25 cellular contexts compared by ENCODE assay signal in genomic region chr6:125380474-125380873, GRCh38.
DNase-seq lines count a peak whose midpoint lies in the region; ATAC-seq, FAIRE-seq and TF ChIP-seq lines count a peak whose summit lies in the region.
"Had no signal": no experiment of that assay in that cellular context is flagged by ENCODE, and none has a peak within 500 bp of the region (broad histone marks: within the 10 kb centered on the region; RNA-seq: fewer than 3 reads in every experiment).

No MANE protein-coding gene starts in this region.

- H3K27me3 ChIP-seq in IMR-90 (ENCODE audit: control insufficient read depth, insufficient read depth, low read length): peaks cover 6% of the 10 kb centered on the region; the same call in 1 of the 2 replicates
- no peaks in the 10 kb centered on the region for H3K27me3 ChIP-seq in H1 (replicated peaks in 1 of 4; ENCODE audit: control insufficient read depth in 3 of 4, extremely low read depth in 1 of 4, insufficient read depth in 3 of 4, low read length in 3 of 4)
- peaks cover 7 to 26% of the 10 kb centered on the region in 2 experiments for H3K27me3 ChIP-seq in endothelial cell of umbilical vein (ENCODE audit: control insufficient read depth in 2 of 2, insufficient read depth in 2 of 2, low read length in 2 of 2)
- no peaks in the 10 kb centered on the region for H3K27me3 ChIP-seq in esophagus muscularis mucosa
- H3K27me3 ChIP-seq: BLaER1 treated with 17β-estradiol and CSF1 and Interleukin-3, amounts not matched to agents 10 nM and 100 nM had no signal

- H3K79me1 ChIP-seq in IMR-90 (ENCODE audit: low read depth in 1 of 2, low read length in 2 of 2) (no peaks in the 10 kb centered on the region), H1 (ENCODE audit: low read depth, low read length) (no peaks in the 10 kb centered on the region)

- H4K8ac ChIP-seq in IMR-90 (ENCODE audit: low read depth in 2 of 2, low read length in 2 of 2) (no peak overlapping the region), H1 (ENCODE audit: extremely low read depth, insufficient read depth, low read length) (no peak overlapping the region)

- 55% methylated on average over 5 of the region's 5 CpGs for WGBS in A549 (ENCODE audit: missing lambda C conversion rate)
- 60% methylated on average over 1 of the region's 5 CpGs; no CpG with 5 or more reads in 1 of the 2 experiments for WGBS in IMR-90 (ENCODE audit: extremely low coverage in 2 of 2, insufficient read length in 1 of 2), 2 experiments
- 96% methylated on average over 5 of the region's 5 CpGs; no CpG with 5 or more reads in 1 of the 2 experiments for WGBS in H1 (ENCODE audit: extremely low coverage in 1 of 2, insufficient coverage in 1 of 2, insufficient read length in 1 of 2, insufficient replicate concordance in 2 of 2, low coverage in 1 of 2, low lambda C conversion rate in 2 of 2, missing lambda C conversion rate in 1 of 2), 2 experiments
- WGBS in esophagus muscularis mucosa: 95% methylated on average over 5 of the region's 5 CpGs

- no peaks in the 10 kb centered on the region for H3K79me2 ChIP-seq in H1 (ENCODE audit: control insufficient read depth in 1 of 2, insufficient read depth in 2 of 2, low read length in 2 of 2)
- H3K79me2 ChIP-seq in endothelial cell of umbilical vein (ENCODE audit: control insufficient read depth, insufficient read depth, low read length): no peaks in the 10 kb centered on the region

- no peak overlapping the region for H2AK5ac ChIP-seq in IMR-90 (ENCODE audit: low read depth, low read length)
- H2AK5ac ChIP-seq in H1 (ENCODE audit: low read depth, low read length): no peak overlapping the region

- in situ Hi-C loops in IMR-90 (cut with MboI; ENCODE audit: low sequenced_read_pairs): no loop called here

- H4K91ac ChIP-seq in IMR-90 (ENCODE audit: insufficient read depth, low read depth, low read length): no peak overlapping the region
- no peak overlapping the region for H4K91ac ChIP-seq in H1 (replicated peaks; ENCODE audit: insufficient read length, low read length)

- no peak overlapping the region for H3K9ac ChIP-seq in IMR-90 (ENCODE audit: low read depth, low read length)
- no peak overlapping the region for H3K9ac ChIP-seq in H1 (replicated peaks in 1 of 4; ENCODE audit: extremely low read depth in 1 of 4, low read depth in 3 of 4, low read length in 3 of 4)
- no peak overlapping the region for H3K9ac ChIP-seq in endothelial cell of umbilical vein (replicated peaks; ENCODE audit: extremely low read depth, insufficient read depth, low read length)
- H3K9ac ChIP-seq: BLaER1 treated with 17β-estradiol and CSF1 and Interleukin-3, amounts not matched to agents 10 nM and 100 nM had no signal

- H3K23me2 ChIP-seq in H1 (ENCODE audit: low read depth, low read length): no peaks in the 10 kb centered on the region

- no peak for TF ChIP-seq EP300 in A549 (IDR thresholded peaks at IDR 0.05)
- no peak for TF ChIP-seq EP300 in H1 (IDR thresholded peaks at IDR 0.05; ENCODE audit: borderline replicate concordance in 1 of 2, low read depth in 2 of 2, low read length in 2 of 2)
- TF ChIP-seq EP300 in esophagus muscularis mucosa (IDR thresholded peaks at IDR 0.05): no peak

- H2BK15ac ChIP-seq in IMR-90 (ENCODE audit: low read depth, low read length) (no peak overlapping the region), H1 (ENCODE audit: low read length) (no peak overlapping the region)

- no peak for TF ChIP-seq POLR2A in A549 (IDR thresholded peaks at IDR 0.05; ENCODE audit: low read length)
- no peak for TF ChIP-seq POLR2A in IMR-90 (IDR thresholded peaks at IDR 0.05; ENCODE audit: low read depth, low read length)
- no peak for TF ChIP-seq POLR2A in H1 (IDR thresholded peaks at IDR 0.05; ENCODE audit: control extremely low read depth in 1 of 2, low read depth in 2 of 2, low read length in 2 of 2)
- no peak for TF ChIP-seq POLR2A in endothelial cell of umbilical vein (IDR thresholded peaks at IDR 0.05; ENCODE audit: low read depth, low read length)
- TF ChIP-seq POLR2A in esophagus muscularis mucosa (IDR thresholded peaks at IDR 0.05; ENCODE audit: low read depth): no peak

- BruUV-seq in IMR-90 (replicated peaks; lab: Mats Ljungman, UMichigan) (no TSS peak), endothelial cell of umbilical vein (replicated peaks; lab: Mats Ljungman, UMichigan) (no TSS peak)

- H4K20me1 ChIP-seq in IMR-90 (ENCODE audit: insufficient read depth, low read length) (no peaks in the 10 kb centered on the region), H1 (replicated peaks in 1 of 2; ENCODE audit: control insufficient read depth in 1 of 2, insufficient read depth in 2 of 2, low read length in 2 of 2) (no peaks in the 10 kb centered on the region), endothelial cell of umbilical vein (replicated peaks; ENCODE audit: control insufficient read depth, extremely low read depth, insufficient read depth, low read length) (no peaks in the 10 kb centered on the region)
- H4K20me1 ChIP-seq: BLaER1 treated with 17β-estradiol and CSF1 and Interleukin-3, amounts not matched to agents 10 nM and 100 nM had no signal

- H3K27ac ChIP-seq in A549: no peak overlapping the region
- H3K27ac ChIP-seq in IMR-90 (ENCODE audit: insufficient read depth, low read length): no peak overlapping the region
- no peak overlapping the region for H3K27ac ChIP-seq in H1 (ENCODE audit: low read depth, low read length)
- H3K27ac ChIP-seq in endothelial cell of umbilical vein (ENCODE audit: insufficient read depth, low read depth, low read length): no peak overlapping the region
- no peak overlapping the region for H3K27ac ChIP-seq in esophagus muscularis mucosa (replicated peaks in 1 of 4)
- H3K27ac ChIP-seq: BLaER1 treated with 17β-estradiol and CSF1 and Interleukin-3, amounts not matched to agents 10 nM and 100 nM had no signal

- H2AFZ ChIP-seq in IMR-90 (replicated peaks; ENCODE audit: low read length, poor library complexity) (no peak overlapping the region), H1 (ENCODE audit: low read length) (0 out of 2 replicates have a peak overlapping the region, but pooled peaks have one; percentile 81), endothelial cell of umbilical vein (ENCODE audit: low read depth, low read length) (no peak overlapping the region)

- H3K18ac ChIP-seq in IMR-90 (ENCODE audit: low read depth, low read length) (no peak overlapping the region), H1 (ENCODE audit: extremely low read depth, low read length) (no peak overlapping the region)

- intact Hi-C loops in IMR-90 (cut with micrococcal nuclease): no loop called here
- intact Hi-C loops in endothelial cell of umbilical vein (cut with micrococcal nuclease): no loop called here
- intact Hi-C loops in esophagus muscularis mucosa (cut with DNase I): no loop called here

- no peak overlapping the region for H3K4ac ChIP-seq in IMR-90 (ENCODE audit: low read depth, low read length)
- no peak overlapping the region for H3K4ac ChIP-seq in H1 (replicated peaks; ENCODE audit: insufficient read length, low read depth, low read length)

- H2BK5ac ChIP-seq in IMR-90 (ENCODE audit: low read depth, low read length, poor library complexity, severe bottlenecking) (no peak overlapping the region), H1 (ENCODE audit: low read depth, low read length) (no peak overlapping the region)

- no peak overlapping the region for H3K4me3 ChIP-seq in A549
- no peak overlapping the region for H3K4me3 ChIP-seq in IMR-90 (ENCODE audit: insufficient read depth, low read depth, low read length)
- no peak overlapping the region for H3K4me3 ChIP-seq in H1 (ENCODE audit: extremely low read depth in 1 of 4, insufficient read depth in 2 of 4, low read depth in 3 of 4, low read length in 4 of 4)
- H3K4me3 ChIP-seq in endothelial cell of umbilical vein (replicated peaks in 1 of 3; ENCODE audit: insufficient read depth in 1 of 3, low read depth in 1 of 3, low read length in 3 of 3): no peak overlapping the region
- no peak overlapping the region for H3K4me3 ChIP-seq in esophagus muscularis mucosa
- H3K4me3 ChIP-seq: BLaER1 treated with 17β-estradiol and CSF1 and Interleukin-3, amounts not matched to agents 10 nM and 100 nM; GM12878 had no signal

- H3K56ac ChIP-seq in IMR-90 (ENCODE audit: extremely low read depth, insufficient read depth, low read length) (no peak overlapping the region), H1 (replicated peaks; ENCODE audit: insufficient read length, low read depth, low read length) (no peak overlapping the region)

- TF ChIP-seq CTCF in A549 (IDR thresholded peaks at IDR 0.05): no peak
- TF ChIP-seq CTCF in IMR-90 (conservative IDR thresholded peaks at IDR 0.05; ENCODE audit: low read depth, low read length): no peak
- no peak for TF ChIP-seq CTCF in H1 (IDR thresholded peaks at IDR 0.05; ENCODE audit: control extremely low read depth in 1 of 3, insufficient read depth in 1 of 3, low read depth in 1 of 3, low read length in 3 of 3)
- no peak for TF ChIP-seq CTCF in endothelial cell of umbilical vein (IDR thresholded peaks at IDR 0.05; ENCODE audit: extremely low read depth in 1 of 2, insufficient read depth in 1 of 2, low read depth in 1 of 2, low read length in 2 of 2)
- TF ChIP-seq CTCF in esophagus muscularis mucosa (IDR thresholded peaks at IDR 0.05): no peak

- no peak overlapping the region for H4K5ac ChIP-seq in IMR-90 (ENCODE audit: low read depth, low read length)
- H4K5ac ChIP-seq in H1 (ENCODE audit: insufficient read length, low read depth, low read length): no peak overlapping the region

- dilution Hi-C loops in IMR-90 (cut with HindIII; ENCODE audit: low sequenced_read_pairs, unreplicated experiment): no loop called here
- dilution Hi-C loops in endothelial cell of umbilical vein (cut with MboI; ENCODE audit: extremely low pct_ligation_motif_present, low sequenced_read_pairs): no loop called here

- no peaks in the 10 kb centered on the region for H3K4me1 ChIP-seq in A549
- peaks cover 3% of the 10 kb centered on the region; the same call in 1 of the 2 replicates for H3K4me1 ChIP-seq in IMR-90 (ENCODE audit: control insufficient read depth, insufficient read depth, low read length)
- peaks cover 0 to 4% (median 3%) of the 10 kb centered on the region in 4 experiments; a peak in 3 of 7 replicates for H3K4me1 ChIP-seq in H1 (replicated peaks in 1 of 4; ENCODE audit: control insufficient read depth in 3 of 4, insufficient read depth in 4 of 4, low read length in 3 of 4)
- H3K4me1 ChIP-seq in endothelial cell of umbilical vein (ENCODE audit: control insufficient read depth, extremely low read depth, insufficient read depth, low read length): no peaks in the 10 kb centered on the region
- H3K4me1 ChIP-seq in esophagus muscularis mucosa: no peaks in the 10 kb centered on the region

- CTCF ChIA-PET in A549 (lab: Yijun Ruan, JAX) (no interaction called here), IMR-90 (lab: Yijun Ruan, JAX) (no interaction called here), H1 (lab: Charles Lee; ENCODE audit: partially characterized antibody) (interaction anchor here (1.4 kb wide), 1 partner anchor 365 kb away, joined by 3 read pairs; no protein-coding TSS in a partner anchor), endothelial cell of umbilical vein (lab: Charles Lee) (interaction anchor here (1.3 kb wide), 1 partner anchor 9 kb away, joined by 3 read pairs; no protein-coding TSS in a partner anchor)

- no peaks in the 10 kb centered on the region for H3K36me3 ChIP-seq in IMR-90 (ENCODE audit: control insufficient read depth, insufficient read depth, low read length)
- H3K36me3 ChIP-seq in H1 (ENCODE audit: control insufficient read depth in 2 of 4, insufficient read depth in 4 of 4, low read length in 3 of 4): no peaks in the 10 kb centered on the region
- no peaks in the 10 kb centered on the region for H3K36me3 ChIP-seq in endothelial cell of umbilical vein (ENCODE audit: control insufficient read depth in 2 of 2, extremely low read depth in 1 of 2, insufficient read depth in 2 of 2, low read length in 2 of 2)
- no peaks in the 10 kb centered on the region for H3K36me3 ChIP-seq in esophagus muscularis mucosa
- H3K36me3 ChIP-seq: BLaER1 treated with 17β-estradiol and CSF1 and Interleukin-3, amounts not matched to agents 10 nM and 100 nM had no signal

- H3K9me1 ChIP-seq in IMR-90 (ENCODE audit: insufficient read depth, low read length): no peaks in the 10 kb centered on the region
- no peaks in the 10 kb centered on the region for H3K9me1 ChIP-seq in endothelial cell of umbilical vein (replicated peaks; ENCODE audit: control insufficient read depth, extremely low read depth, insufficient read depth, low read length)

- no peak overlapping the region for H2BK12ac ChIP-seq in H1 (ENCODE audit: low read depth, low read length)

- FAIRE-seq in A549 (lab: Jason Lieb, UNC) (no peak), H1 (lab: Jason Lieb, UNC) (no peak), endothelial cell of umbilical vein (lab: Jason Lieb, UNC) (peak; percentile 37)
- FAIRE-seq: A204.1, GM12878, GM12892, GM18507 had no signal

- H2BK20ac ChIP-seq in IMR-90 (ENCODE audit: low read depth, low read length): no peak overlapping the region
- H2BK20ac ChIP-seq in H1 (ENCODE audit: low read length): no peak overlapping the region

- TF ChIP-seq RAD21 in A549 (conservative IDR thresholded peaks at IDR 0.05 in 1 of 2, IDR thresholded peaks at IDR 0.05 in 1 of 2) (no peak), IMR-90 (IDR thresholded peaks at IDR 0.05; ENCODE audit: low read length) (no peak), H1 (IDR thresholded peaks at IDR 0.05 in 1 of 2, conservative IDR thresholded peaks at IDR 0.05 in 1 of 2; ENCODE audit: low read depth in 2 of 2, low read length in 2 of 2) (no peak)

- no peak overlapping the region for H3K4me2 ChIP-seq in A549
- H3K4me2 ChIP-seq in IMR-90 (ENCODE audit: low read depth, low read length): no peak overlapping the region
- no peak overlapping the region for H3K4me2 ChIP-seq in H1 (ENCODE audit: insufficient read depth in 1 of 2, low read depth in 2 of 2, low read length in 2 of 2)
- H3K4me2 ChIP-seq in endothelial cell of umbilical vein (ENCODE audit: insufficient read depth, low read length): no peak overlapping the region
- H3K4me2 ChIP-seq: BLaER1 treated with 17β-estradiol and CSF1 and Interleukin-3, amounts not matched to agents 10 nM and 100 nM had no signal

- no peak overlapping the region for H2AK9ac ChIP-seq in IMR-90 (replicated peaks; ENCODE audit: low read depth, low read length, poor library complexity)

- H3K23ac ChIP-seq in IMR-90 (ENCODE audit: low read depth, low read length) (no peak overlapping the region), H1 (ENCODE audit: insufficient read length) (no peak overlapping the region)

- H3K9me3 ChIP-seq in A549 (no peaks in the 10 kb centered on the region), IMR-90 (ENCODE audit: control insufficient read depth, insufficient read depth, low read length) (no peaks in the 10 kb centered on the region), H1 (ENCODE audit: insufficient read depth in 2 of 2, low read depth in 1 of 2, low read length in 1 of 2) (no peaks in the 10 kb centered on the region), endothelial cell of umbilical vein (replicated peaks; ENCODE audit: control insufficient read depth, insufficient read depth, low read length) (no peaks in the 10 kb centered on the region), esophagus muscularis mucosa (no peaks in the 10 kb centered on the region)

- POLR2A ChIA-PET in A549 (lab: Yijun Ruan, JAX): no interaction called here
- POLR2A ChIA-PET in IMR-90 (lab: Charles Lee; ENCODE audit: unreplicated experiment): no interaction called here
- POLR2A ChIA-PET in H1 (lab: Charles Lee; ENCODE audit: partially characterized antibody): no interaction called here
- POLR2A ChIA-PET in endothelial cell of umbilical vein (lab: Charles Lee): no interaction called here

- H3K14ac ChIP-seq in IMR-90 (replicated peaks; ENCODE audit: low read depth, low read length): no peak overlapping the region
- no peak overlapping the region for H3K14ac ChIP-seq in H1 (ENCODE audit: insufficient read length)

- H2BK120ac ChIP-seq in IMR-90 (ENCODE audit: low read depth, low read length) (no peak overlapping the region), H1 (replicated peaks; ENCODE audit: low read depth, low read length) (no peak overlapping the region)

- DNase-seq in A549 (ENCODE audit: low read depth in 1 of 2, low spot score in 1 of 2) (no peak), IMR-90 (no peak), H1 (ENCODE audit: low read depth in 1 of 2, low spot score in 2 of 2) (no peak), endothelial cell of umbilical vein (ENCODE audit: low read depth, low spot score) (no peak), amniotic stem cell (lab: John Stamatoyannopoulos, UW) (no peak), esophagus muscularis mucosa (ENCODE audit: extremely low spot score) (no peak), C1 segment of cervical spinal cord (lab: John Stamatoyannopoulos, UW) (no peak)
- DNase-seq: 8988T; AML-193; CD4-positive, alpha-beta memory T cell; CD4-positive, CD25-positive, alpha-beta regulatory T cell; CD8-positive, alpha-beta memory T cell; COR-L47; DMS 273 treated with DMSO at 0.1 percent for 48 hours; DMS153; DMS53; DMS79; DND-41; EL; GDM1 had no signal

- ATAC-seq in A549: no peak
- ATAC-seq in IMR-90 (ENCODE audit: low read depth): no peak
- ATAC-seq: GM12878 had no signal

Comparison
In these comparisons a context has a peak if more than half of its experiments do, and no peak if none do; other contexts are left out.
1. CTCF ChIA-PET loops: an anchor here in H1 (1.4 kb wide) and endothelial cell of umbilical vein (1.3 kb wide); none called in A549 and IMR-90.
2. Of the 18 proteins assayed by ChIP-seq in both H1 and A549: peak only in H1: none; only in A549: MAFK; in both: none; in neither: 17.